In the genomic region with DNA sequence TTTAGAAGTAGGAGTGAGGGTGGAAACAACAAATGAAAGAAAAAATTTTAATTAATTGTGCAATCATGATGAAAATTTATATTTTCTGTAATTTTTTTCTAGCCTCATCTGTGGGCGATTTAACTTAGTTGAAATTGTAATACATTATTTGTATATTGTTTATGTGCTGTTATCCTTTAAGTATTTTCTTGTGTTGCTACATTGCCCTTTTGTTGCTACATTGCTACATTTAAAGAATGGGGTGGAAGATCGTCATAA, we compare ENCODE assay signal across 12 cellular contexts.
DNase-seq lines count a peak whose midpoint lies in the region; ATAC-seq and TF ChIP-seq lines count a peak whose summit lies in the region.
"Had no signal": no experiment of that assay in that cellular context is flagged by ENCODE, and none has a peak within 500 bp of the region (broad histone marks: within the 10 kb centered on the region; RNA-seq: fewer than 3 reads in every experiment).

No MANE protein-coding gene starts in this region.

- peak overlapping the region; percentile 54 for H3K9ac ChIP-seq in Karpas-422 (ENCODE audit: low read length)

- ATAC-seq in HG02885 (IDR thresholded peaks at IDR 0.05; ENCODE audit: poor library complexity, unreplicated experiment) (no peak), GM21381 (IDR thresholded peaks at IDR 0.05; ENCODE audit: unreplicated experiment) (no peak)

- peak overlapping the region; percentile 38 for H3K4me3 ChIP-seq in Karpas-422 (ENCODE audit: low read length)
- no peak overlapping the region for H3K4me3 ChIP-seq in WERI-Rb-1 (ENCODE audit: low read depth, low read length)
- H3K4me3 ChIP-seq in neutrophil (ENCODE audit: low read depth in 1 of 2, low read length in 1 of 2) = no peak overlapping the region

- peaks cover 53% of the 10 kb centered on the region for H3K4me1 ChIP-seq in Karpas-422 (ENCODE audit: low read length)
- H3K4me1 ChIP-seq in neutrophil (ENCODE audit: control insufficient read depth in 1 of 2, insufficient read depth in 1 of 2, low read depth in 1 of 2, low read length in 1 of 2) = peaks cover 48 to 51% of the 10 kb centered on the region in 2 experiments
- H3K4me1 ChIP-seq: BE2C had no signal

- DNase-seq in activated T-cell treated with anti-CD3 and anti-CD28 coated beads, Interleukin-2, amount 50 U/mL, for 24 hours = no peak
- no peak for DNase-seq in activated T-cell treated with anti-CD3 and anti-CD28 coated beads, Interleukin-2, amount 50 U/mL, for 48 hours
- DNase-seq in Karpas-422 (no peak), WERI-Rb-1 (no peak), NCI-H1930 (lab: John Stamatoyannopoulos, UW) (no peak)
- DNase-seq: sigmoid colon had no signal

- H3K4me3 Mint-ChIP-seq in activated T-cell treated with anti-CD3 and anti-CD28 coated beads, Interleukin-2, amount 50 U/mL, for 24 hours = no peak overlapping the region

- no peak overlapping the region for H2AFZ ChIP-seq in Karpas-422 (ENCODE audit: low read length)

- no peaks in the 10 kb centered on the region for H3K9me2 ChIP-seq in Karpas-422 (replicated peaks; ENCODE audit: insufficient read depth, low read length)

- no peaks in the 10 kb centered on the region for H4K20me1 ChIP-seq in Karpas-422 (ENCODE audit: insufficient read depth, low read depth, low read length)

- peaks cover 28% of the 10 kb centered on the region for H3K36me3 Mint-ChIP-seq in activated T-cell treated with anti-CD3 and anti-CD28 coated beads, Interleukin-2, amount 50 U/mL, for 24 hours (ENCODE audit: low read depth)

- H3K27ac Mint-ChIP-seq in activated T-cell treated with anti-CD3 and anti-CD28 coated beads, Interleukin-2, amount 50 U/mL, for 24 hours = peak overlapping the region; percentile 95

- H3K9me3 ChIP-seq in Karpas-422 (ENCODE audit: low read length) = peaks cover 30% of the 10 kb centered on the region
- H3K9me3 ChIP-seq in WERI-Rb-1 (ENCODE audit: severe bottlenecking) = no peaks in the 10 kb centered on the region
- no peaks in the 10 kb centered on the region for H3K9me3 ChIP-seq in neutrophil
- H3K9me3 ChIP-seq: BE2C had no signal

- H3K27ac ChIP-seq in Karpas-422 (ENCODE audit: low read length) (peak overlapping the region; percentile 99), WERI-Rb-1 (peak overlapping the region; percentile 59; the same call in 1 of the 2 replicates), neutrophil (peak overlapping the region; percentile 78)
- H3K27ac ChIP-seq: coronary artery, HL-60 had no signal

- no peaks in the 10 kb centered on the region for H3K27me3 Mint-ChIP-seq in activated T-cell treated with anti-CD3 and anti-CD28 coated beads, Interleukin-2, amount 50 U/mL, for 24 hours

- H3K79me2 ChIP-seq in Karpas-422 (ENCODE audit: low read length) = peaks cover 54% of the 10 kb centered on the region

- peaks cover 48% of the 10 kb centered on the region for H3K36me3 ChIP-seq in Karpas-422 (ENCODE audit: insufficient read depth, low read length)
- no peaks in the 10 kb centered on the region for H3K36me3 ChIP-seq in WERI-Rb-1
- peaks cover 16% of the 10 kb centered on the region for H3K36me3 ChIP-seq in neutrophil
- H3K36me3 ChIP-seq: BE2C, sigmoid colon had no signal

- TF ChIP-seq CTCF in WERI-Rb-1 (IDR thresholded peaks at IDR 0.05; ENCODE audit: low read depth, low read length) (no peak), neutrophil (IDR thresholded peaks at IDR 0.05) (no peak)

- peaks cover 46% of the 10 kb centered on the region for H3K4me1 Mint-ChIP-seq in activated T-cell treated with anti-CD3 and anti-CD28 coated beads, Interleukin-2, amount 50 U/mL, for 24 hours (ENCODE audit: low read depth)

- peak overlapping the region; percentile 90 for H3K4me2 ChIP-seq in Karpas-422 (ENCODE audit: low read depth, low read length, poor library complexity, severe bottlenecking)

- H3K27me3 ChIP-seq in Karpas-422 (ENCODE audit: low read length) = no peaks in the 10 kb centered on the region
- no peaks in the 10 kb centered on the region for H3K27me3 ChIP-seq in WERI-Rb-1 (ENCODE audit: insufficient read depth, low read depth, severe bottlenecking)
- no peaks in the 10 kb centered on the region for H3K27me3 ChIP-seq in neutrophil
- H3K27me3 ChIP-seq: BE2C, sigmoid colon had no signal

- H3K9me3 Mint-ChIP-seq in activated T-cell treated with anti-CD3 and anti-CD28 coated beads, Interleukin-2, amount 50 U/mL, for 24 hours = peaks cover 10% of the 10 kb centered on the region
